8 cellular contexts compared by ENCODE assay signal in genomic region chr5:79254067-79254466, GRCh38. TPM values are rescaled to one million over a fixed set of nuclear protein-coding genes. Genes with fewer than 3 reads are reported as not detected.
DNase-seq lines count a peak whose midpoint lies in the region; ATAC-seq and TF ChIP-seq lines count a peak whose summit lies in the region.
"Not testable (repeated sequence)": the region's sequence is repeated elsewhere in the genome, so short reads cannot be mapped to it uniquely, and the experiment has no call there.

No MANE protein-coding gene starts in this region.

- H3K27ac Mint-ChIP-seq in activated T-cell treated with anti-CD3 and anti-CD28 coated beads, Interleukin-2, amount 50 U/mL, for 72 hours: peak overlapping the region; percentile 27
- not testable (repeated sequence) for H3K27ac Mint-ChIP-seq in chondrocyte (ENCODE audit: unreplicated experiment)
- H3K27ac Mint-ChIP-seq in mesothelial cell of epicardium (peak overlapping the region; percentile 62), type B pancreatic cell (peak overlapping the region; percentile 42)

- not testable (repeated sequence) for H3K27me3 Mint-ChIP-seq in activated T-cell treated with anti-CD3 and anti-CD28 coated beads, Interleukin-2, amount 50 U/mL, for 72 hours (ENCODE audit: low read depth); chondrocyte (ENCODE audit: low read depth); mesothelial cell of epicardium (ENCODE audit: low read depth); type B pancreatic cell

- H3K9me3 Mint-ChIP-seq in activated T-cell treated with anti-CD3 and anti-CD28 coated beads, Interleukin-2, amount 50 U/mL, for 72 hours; chondrocyte (ENCODE audit: low read depth); type B pancreatic cell: not testable (repeated sequence)
- H3K9me3 Mint-ChIP-seq in mesothelial cell of epicardium: peaks cover 12% of the 10 kb centered on the region

- not testable (repeated sequence) for TF ChIP-seq CTCF in chondrocyte (IDR thresholded peaks at IDR 0.05); mesothelial cell of epicardium (IDR thresholded peaks at IDR 0.05; ENCODE audit: unreplicated experiment); prostate gland (IDR thresholded peaks at IDR 0.05); type B pancreatic cell (conservative IDR thresholded peaks at IDR 0.05)

- not testable (repeated sequence) for ATAC-seq in activated T-cell treated with anti-CD3 and anti-CD28 coated beads, Interleukin-2, amount 50 U/mL, for 72 hours (replicated peaks in 1 of 2)
- peak; percentile 72 for ATAC-seq in esophagus mucosa

- H3K36me3 ChIP-seq in HAP-1 (replicated peaks); SK-N-MC (ENCODE audit: insufficient read depth, low read length); prostate gland: not testable (repeated sequence)

- H3K4me3 ChIP-seq in HAP-1, SK-N-MC, prostate gland: not testable (repeated sequence)

- not testable (repeated sequence) for H3K27me3 ChIP-seq in HAP-1 (ENCODE audit: low read depth); prostate gland (replicated peaks; ENCODE audit: insufficient read depth)

- H3K27ac ChIP-seq in SK-N-MC: 0 out of 2 replicates have a peak overlapping the region, but pooled peaks have one; percentile 31
- not testable (repeated sequence) for H3K27ac ChIP-seq in prostate gland

- TF ChIP-seq POLR2A in prostate gland (IDR thresholded peaks at IDR 0.05): not testable (repeated sequence)

- not testable (repeated sequence) for H3K9me3 ChIP-seq in HAP-1; SK-N-MC (ENCODE audit: low read depth, low read length); prostate gland

- H3K4me1 ChIP-seq in HAP-1: peaks cover 24% of the 10 kb centered on the region
- not testable (repeated sequence) for H3K4me1 ChIP-seq in prostate gland (replicated peaks)

- intact Hi-C loops in prostate gland (cut with DNase I): not testable (repeated sequence)

- H3K4me1 Mint-ChIP-seq in activated T-cell treated with anti-CD3 and anti-CD28 coated beads, Interleukin-2, amount 50 U/mL, for 72 hours (ENCODE audit: low read depth): peaks cover 57% of the 10 kb centered on the region
- not testable (repeated sequence) for H3K4me1 Mint-ChIP-seq in chondrocyte (ENCODE audit: low read depth); type B pancreatic cell (ENCODE audit: unreplicated experiment)
- H3K4me1 Mint-ChIP-seq in mesothelial cell of epicardium: peaks cover 19% of the 10 kb centered on the region

- not testable (repeated sequence) for H3K4me3 Mint-ChIP-seq in activated T-cell treated with anti-CD3 and anti-CD28 coated beads, Interleukin-2, amount 50 U/mL, for 72 hours; chondrocyte (ENCODE audit: unreplicated experiment); mesothelial cell of epicardium; type B pancreatic cell

- WGBS in prostate gland: 18% methylated on average over 8 of the region's 8 CpGs

- H3K36me3 Mint-ChIP-seq in activated T-cell treated with anti-CD3 and anti-CD28 coated beads, Interleukin-2, amount 50 U/mL, for 72 hours (ENCODE audit: insufficient read depth in 2 of 2): peaks cover 12 to 18% of the 10 kb centered on the region in 2 donors
- H3K36me3 Mint-ChIP-seq in chondrocyte (ENCODE audit: low read depth): not testable (repeated sequence)
- H3K36me3 Mint-ChIP-seq in mesothelial cell of epicardium (peaks cover 13% of the 10 kb centered on the region), type B pancreatic cell (peaks cover 10% of the 10 kb centered on the region)

- in situ Hi-C loops in HAP-1 (cut with MboI; ENCODE audit: low sequenced_read_pairs): not testable (repeated sequence)

- DNase-seq in HAP-1 (ENCODE audit: low spot score in 2 of 2): peak; percentile 75 to 89
- not testable (repeated sequence) for DNase-seq in SK-N-MC (ENCODE audit: low read depth, low spot score); activated T-cell treated with anti-CD3 and anti-CD28 coated beads, Interleukin-2, amount 50 U/mL, for 72 hours; mesothelial cell of epicardium (ENCODE audit: low spot score in 2 of 2, unreplicated experiment in 2 of 2); type B pancreatic cell (ENCODE audit: extremely low spot score, unreplicated experiment)
- peak; percentile 10 for DNase-seq in chondrocyte (ENCODE audit: low spot score)
- peak; percentile 10 for DNase-seq in prostate gland (ENCODE audit: low spot score)

- H3K9ac ChIP-seq in SK-N-MC (ENCODE audit: insufficient read length): peak overlapping the region; percentile 45

RNA-seq across cellular contexts. Expression of gene JMY, which starts 18.1 kb away (rescaled TPM):
- total RNA-seq in activated T-cell treated with anti-CD3 and anti-CD28 coated beads, Interleukin-2, amount 50 U/mL, for 72 hours: 10 to 100 TPM; 39.7 to 56.2 TPM
- total RNA-seq in chondrocyte: 16.9 to 17.2 TPM (median 17.1 TPM) in 3 replicates
- 6.7 TPM for total RNA-seq in esophagus mucosa
- total RNA-seq in mesothelial cell of epicardium: 15.7 to 16.7 TPM (median 16.1 TPM) in 3 replicates
- 10 to 100 TPM; 19.8 to 25.7 TPM for total RNA-seq in prostate gland
- total RNA-seq in type B pancreatic cell (ENCODE audit: low replicate concordance): 11.6 and 13.0 TPM in 2 replicates
